In genomic region chr11:63491614-63492372, GRCh38 we compare ENCODE assay signal across 8 cellular contexts. TPM values are rescaled to one million over a fixed set of nuclear protein-coding genes. Genes with fewer than 3 reads are reported as not detected.
DNase-seq lines count a peak whose midpoint lies in the region; ATAC-seq and TF ChIP-seq lines count a peak whose summit lies in the region.

No MANE protein-coding gene starts in this region.

- no peak overlapping the region for H2AFZ ChIP-seq in PC-3 (ENCODE audit: low read length)

- H3F3A ChIP-seq in PC-3 (ENCODE audit: low read length, unreplicated experiment): no peaks in the 10 kb centered on the region

- TF ChIP-seq POLR2A in right lobe of liver (IDR thresholded peaks at IDR 0.05): no peak

- TF ChIP-seq CTCF in astrocyte of the cerebellum (IDR thresholded peaks at IDR 0.05; ENCODE audit: low read depth, low read length, missing control alignments) (no peak), right lobe of liver (IDR thresholded peaks at IDR 0.05) (no peak), tibial artery (IDR thresholded peaks at IDR 0.05) (no peak), PC-3 (conservative IDR thresholded peaks at IDR 0.05; ENCODE audit: low read depth, low read length) (no peak)

- no peak for DNase-seq in activated T-cell treated with anti-CD3 and anti-CD28 coated beads, Interleukin-2, amount 50 U/mL, for 24 hours
- DNase-seq in activated T-cell treated with anti-CD3 and anti-CD28 coated beads, Interleukin-2, amount 50 U/mL, for 1 hour: no peak
- DNase-seq in astrocyte of the cerebellum (ENCODE audit: low read depth) (no peak), right lobe of liver (no peak), tibial artery (no peak), PC-3 (no peak), SHP77 (lab: John Stamatoyannopoulos, UW) (no peak)

- no peaks in the 10 kb centered on the region for H3K36me3 ChIP-seq in right lobe of liver
- no peaks in the 10 kb centered on the region for H3K36me3 ChIP-seq in tibial artery
- H3K36me3 ChIP-seq in PC-3 (ENCODE audit: low read depth, low read length): no peaks in the 10 kb centered on the region

- H3K4me3 ChIP-seq in astrocyte of the cerebellum (ENCODE audit: low read depth, low read length) (peak overlapping the region; percentile 33), right lobe of liver (peak overlapping the region in 2 of 3 donors; percentile 20 to 46), tibial artery (peak overlapping the region; percentile 52 to 58), PC-3 (ENCODE audit: low read length) (no peak overlapping the region)

- ATAC-seq in right lobe of liver (peak in 3 of 4 donors; percentile 29 to 51 (median 35)), PC-3 (no peak), GM21528 (IDR thresholded peaks at IDR 0.05; ENCODE audit: low FRiP score, unreplicated experiment) (no peak)

- 40% methylated on average over 10 of the region's 11 CpGs for WGBS in right lobe of liver (ENCODE audit: insufficient coverage, low coverage, low lambda C conversion rate, missing lambda C conversion rate)

- no peak overlapping the region for H3K9ac ChIP-seq in PC-3 (ENCODE audit: low read length)

- H3K27ac Mint-ChIP-seq in activated T-cell treated with anti-CD3 and anti-CD28 coated beads, Interleukin-2, amount 50 U/mL, for 24 hours: no peak overlapping the region

- CTCF ChIA-PET in PC-3 (lab: Charles Lee): no interaction called here

- no peak overlapping the region for H3K4me2 ChIP-seq in PC-3 (ENCODE audit: low read length)

- no peaks in the 10 kb centered on the region for H3K9me3 Mint-ChIP-seq in activated T-cell treated with anti-CD3 and anti-CD28 coated beads, Interleukin-2, amount 50 U/mL, for 24 hours

- H3K27me3 ChIP-seq in right lobe of liver (no peaks in the 10 kb centered on the region), tibial artery (no peaks in the 10 kb centered on the region), PC-3 (ENCODE audit: low read length) (no peaks in the 10 kb centered on the region)

- peak overlapping the region; percentile 78 for H3K4me3 Mint-ChIP-seq in activated T-cell treated with anti-CD3 and anti-CD28 coated beads, Interleukin-2, amount 50 U/mL, for 24 hours

- no peaks in the 10 kb centered on the region for H4K20me1 ChIP-seq in PC-3 (ENCODE audit: low read length)

- H3K4me1 ChIP-seq in right lobe of liver (peaks cover 0 to 25% (median 8%) of the 10 kb centered on the region in 4 donors), tibial artery (peaks cover 0 to 15% (median 8%) of the 10 kb centered on the region in 4 donors), PC-3 (ENCODE audit: insufficient read depth, low read length) (no peaks in the 10 kb centered on the region)

- H3K9me3 ChIP-seq in right lobe of liver (no peaks in the 10 kb centered on the region), tibial artery (no peaks in the 10 kb centered on the region), PC-3 (ENCODE audit: low read length) (no peaks in the 10 kb centered on the region)

- H3K79me2 ChIP-seq in PC-3 (ENCODE audit: low read length): no peaks in the 10 kb centered on the region

- no TSS peak for BruUV-seq in PC-3 (replicated peaks; lab: Mats Ljungman, UMichigan)

- in situ Hi-C loops in astrocyte of the cerebellum (cut with HindIII; ENCODE audit: low sequenced_read_pairs): no loop called here

- POLR2A ChIA-PET in PC-3 (lab: Charles Lee; ENCODE audit: unreplicated experiment): no interaction called here

- H3K27me3 Mint-ChIP-seq in activated T-cell treated with anti-CD3 and anti-CD28 coated beads, Interleukin-2, amount 50 U/mL, for 24 hours: peaks cover 30% of the 10 kb centered on the region

- H3K4me1 Mint-ChIP-seq in activated T-cell treated with anti-CD3 and anti-CD28 coated beads, Interleukin-2, amount 50 U/mL, for 24 hours (ENCODE audit: low read depth): peaks cover 11% of the 10 kb centered on the region

- H3K9me2 ChIP-seq in PC-3 (replicated peaks; ENCODE audit: low read length): no peaks in the 10 kb centered on the region

- H3K36me3 Mint-ChIP-seq in activated T-cell treated with anti-CD3 and anti-CD28 coated beads, Interleukin-2, amount 50 U/mL, for 24 hours (ENCODE audit: low read depth): no peaks in the 10 kb centered on the region

- intact Hi-C loops in right lobe of liver (cut with DNase I) (no loop called here), tibial artery (cut with DNase I; ENCODE audit: low total_unique reads) (no loop called here), PC-3 (cut with micrococcal nuclease) (no loop called here)

- H3K27ac ChIP-seq in right lobe of liver: no peak overlapping the region
- peak overlapping the region in 1 of 2 donors; percentile 67 for H3K27ac ChIP-seq in tibial artery
- H3K27ac ChIP-seq in PC-3 (ENCODE audit: low read length): no peak overlapping the region

RNA-seq across cellular contexts. Expression of gene PLAAT5, which starts 0.8 kb away (rescaled TPM):
- total RNA-seq in right lobe of liver (not detected), PC-3 (2014; rRNA removed) (not detected in 2 replicates)

RNA-seq across cellular contexts. Expression of gene LGALS12, which starts 14.1 kb away (rescaled TPM):
- total RNA-seq in right lobe of liver: under 1 TPM in 1 of 6 experiments, not detected in 5; 0.15 TPM
- 0.07 TPM in 1 of 2 replicates, not detected in the other for total RNA-seq in PC-3 (2014; rRNA removed)

RNA-seq across cellular contexts. Expression of gene PLAAT4, which starts 44.8 kb away (rescaled TPM):
- total RNA-seq in right lobe of liver: 10 to 100 TPM; 15.9 to 56.8 (median 47.0) TPM
- 5.4 and 5.6 TPM in 2 replicates for total RNA-seq in PC-3 (2014; rRNA removed)

Comparison
In these comparisons a context has a peak if more than half of its experiments do, and no peak if none do; other contexts are left out.
1. ATAC-seq: peak in right lobe of liver (3 of 4); none in PC-3 (single experiment) and GM21528 (single experiment).